23 cellular contexts compared by ENCODE assay signal in the genomic region with DNA sequence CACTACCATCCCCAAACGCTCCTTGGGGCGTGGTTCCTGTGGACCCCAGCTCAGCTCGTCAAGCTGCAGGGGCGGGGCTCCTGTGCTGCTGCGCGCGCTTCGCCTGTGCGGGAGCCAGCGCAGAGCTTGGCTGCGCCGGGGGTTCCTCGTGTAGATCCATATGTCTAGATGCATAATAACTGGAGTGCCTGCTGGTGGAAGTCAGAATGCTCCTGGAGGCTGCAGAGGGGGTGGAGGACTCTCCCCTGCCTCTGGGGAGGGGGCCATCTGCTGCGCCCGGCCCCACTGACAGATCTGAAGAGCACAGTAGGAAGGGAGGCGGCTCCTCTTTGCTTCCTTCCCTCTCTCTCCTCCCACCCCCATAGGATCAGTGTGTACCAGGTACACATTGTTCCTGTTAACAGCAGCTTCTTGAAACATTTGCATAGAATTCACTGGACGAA. TPM values are rescaled to one million over a fixed set of nuclear protein-coding genes. Genes with fewer than 3 reads are reported as not detected.
DNase-seq lines count a peak whose midpoint lies in the region; ATAC-seq, FAIRE-seq and TF ChIP-seq lines count a peak whose summit lies in the region.
"Had no signal": no experiment of that assay in that cellular context is flagged by ENCODE, and none has a peak within 500 bp of the region (broad histone marks: within the 10 kb centered on the region; RNA-seq: fewer than 3 reads in every experiment).

No MANE protein-coding gene starts in this region.

- H3K9me3 ChIP-seq in HepG2 (ENCODE audit: low read length): no peaks in the 10 kb centered on the region
- no peaks in the 10 kb centered on the region for H3K9me3 ChIP-seq in right lobe of liver
- H3K9me3 ChIP-seq: mucosa of descending colon, SK-N-SH, vagina had no signal

- H3K4me3 ChIP-seq in HepG2 (replicated peaks in 1 of 3; ENCODE audit: insufficient read depth in 1 of 3, low read depth in 2 of 3, low read length in 3 of 3) (no peak overlapping the region), right lobe of liver (no peak overlapping the region)
- H3K4me3 ChIP-seq: GM12878, mucosa of descending colon, vagina had no signal

- CTCF ChIA-PET in HepG2 (lab: Yijun Ruan, JAX; ENCODE audit: low intra/inter-chr PET ratio, low total read pairs): interaction anchor here (1.3 kb wide), 1 partner anchor 137 kb away, joined by 4 read pairs; no protein-coding TSS in a partner anchor

- no peak for TF ChIP-seq EP300 in HepG2 (IDR thresholded peaks at IDR 0.05; ENCODE audit: low read depth in 2 of 2, low read length in 2 of 2)
- no peak for TF ChIP-seq EP300 in HepG2 (CRISPR knock-in tag; IDR thresholded peaks at IDR 0.05; ENCODE audit: borderline replicate concordance)

- DNase-seq in HepG2 (ENCODE audit: low spot score) (no peak), right lobe of liver (no peak), pons (ENCODE audit: low spot score) (peak; percentile 16), T-helper 9 cell (no peak), NOMO-1 treated with dmso at 0.1 percent for 144 hours (lab: John Stamatoyannopoulos, UW; ENCODE audit: unreplicated experiment) (no peak), HUDEP-2 (lab: John Stamatoyannopoulos, UW; ENCODE audit: unreplicated experiment in 76 of 76) (no peak), germinal center (ENCODE audit: low spot score) (no peak)
- DNase-seq: activated naive CD4-positive, alpha-beta T cell treated with anti-CD3 and anti-CD28 coated beads, Interleukin-2, amount 10 ng/mL, durations not matched to agents 7 days and 5 days; activated T-cell treated with anti-CD3 and anti-CD28 coated beads, Interleukin-2, amount 50 U/mL, for 24 hours; CD4-positive, alpha-beta T cell; GOT3; NCI-H146; SK-N-SH; substantia nigra had no signal

- H3K9ac ChIP-seq in HepG2 (ENCODE audit: insufficient read depth, low read depth, low read length): no peak overlapping the region
- H3K9ac ChIP-seq: SK-N-SH had no signal

- no peaks in the 10 kb centered on the region for H3K79me2 ChIP-seq in HepG2 (ENCODE audit: insufficient read depth, low read length)

- 89% methylated on average over 5 of the region's 17 CpGs for WGBS in HepG2 (ENCODE audit: low lambda C conversion rate)
- 94% methylated on average over 13 of the region's 17 CpGs for WGBS in right lobe of liver (ENCODE audit: insufficient coverage, low coverage, low lambda C conversion rate, missing lambda C conversion rate)

- H3K4me2 ChIP-seq in HepG2 (ENCODE audit: low read depth, low read length): no peak overlapping the region
- H3K4me2 ChIP-seq: SK-N-SH had no signal

- POLR2A ChIA-PET in HepG2 (lab: Yijun Ruan, JAX): interaction anchor here (1.1 to 2.1 kb wide), 3 partner anchors 44 to 85 kb away, joined by 3 to 6 read pairs (median 5); no protein-coding TSS in a partner anchor

- in situ Hi-C loops in HepG2 (cut with HindIII; ENCODE audit: extremely low pct_ligation_motif_present, low pct_unique_long_range_greater_than_20kb): no loop called here

- peaks cover 10 to 26% of the 10 kb centered on the region in 2 experiments; a peak in 4 of 5 replicates for H3K36me3 ChIP-seq in HepG2 (replicated peaks in 1 of 2; ENCODE audit: control insufficient read depth in 1 of 2, insufficient read depth in 2 of 2, low read length in 2 of 2)
- H3K36me3 ChIP-seq in right lobe of liver: peaks cover 0 to 11% (median 4%) of the 10 kb centered on the region in 4 donors

- intact Hi-C loops in HepG2 (cut with micrococcal nuclease; ENCODE audit: unreplicated experiment): no loop called here
- intact Hi-C loops in right lobe of liver (cut with DNase I): no loop called here

- no peak overlapping the region for H2AFZ ChIP-seq in HepG2 (ENCODE audit: low read length)

- no peaks in the 10 kb centered on the region for H3K27me3 ChIP-seq in HepG2 (ENCODE audit: control insufficient read depth in 1 of 2, insufficient read depth in 2 of 2, low read length in 2 of 2)
- H3K27me3 ChIP-seq in right lobe of liver: no peaks in the 10 kb centered on the region
- H3K27me3 ChIP-seq: vagina had no signal

- H3K4me1 ChIP-seq in HepG2 (ENCODE audit: insufficient read depth, low read length): peaks cover 36% of the 10 kb centered on the region
- peaks cover 0 to 17% (median 0%) of the 10 kb centered on the region in 4 donors for H3K4me1 ChIP-seq in right lobe of liver

- no peak for FAIRE-seq in HepG2 (lab: Jason Lieb, UNC)
- FAIRE-seq: astrocyte, colon, GM12878, GM19239 had no signal

- no TSS peak for BruUV-seq in HepG2 (replicated peaks; lab: Mats Ljungman, UMichigan)

- no peaks in the 10 kb centered on the region for H4K20me1 ChIP-seq in HepG2 (ENCODE audit: insufficient read depth, low read length)

- ATAC-seq in HepG2 (no peak), right lobe of liver (no peak)
- ATAC-seq: activated CD4-positive, CD25-positive, alpha-beta regulatory T cell treated with anti-CD3 and anti-CD28 coated beads, Interleukin-2, amount 50 U/mL, for 24 hours; GM12878; left lobe of liver; mucosa of descending colon had no signal

- H3K27ac ChIP-seq in HepG2 (ENCODE audit: extremely low read length, insufficient read depth, low read length): no peak overlapping the region
- H3K27ac ChIP-seq in right lobe of liver: no peak overlapping the region
- peak overlapping the region; percentile 61 for H3K27ac ChIP-seq in angular gyrus (ENCODE audit: low read depth, low read length)
- H3K27ac ChIP-seq: vagina had no signal

- TF ChIP-seq POLR2A in HepG2 (IDR thresholded peaks at IDR 0.05; ENCODE audit: insufficient read depth in 1 of 2, low read depth in 2 of 2, low read length in 2 of 2) (no peak), right lobe of liver (IDR thresholded peaks at IDR 0.05) (no peak)

- TF ChIP-seq CTCF in HepG2 (CRISPR knock-in tag; IDR thresholded peaks at IDR 0.05) (no peak), right lobe of liver (IDR thresholded peaks at IDR 0.05) (no peak)

- no peak for TF ChIP-seq RAD21 in HepG2 (CRISPR knock-in tag; IDR thresholded peaks at IDR 0.05)

TF ChIP-seq in HepG2, 621 proteins besides CTCF, POLR2A, EP300 and RAD21 (continues in another document):
- TF ChIP-seq ZC3H13 (CRISPR knock-in tag; IDR thresholded peaks at IDR 0.05) (peak; percentile 37; the same call in 1 of the 2 replicates), MBNL3 (CRISPR knock-in tag; conservative IDR thresholded peaks at IDR 0.05) (no peak)

RNA-seq across cellular contexts. Expression of a gene that starts 4.6 kb away (rescaled TPM):
- total RNA-seq in HepG2 (2016; rRNA removed; fragmentation: Illumina TruSeq; extraction: Trizol) (1.4 and 1.6 TPM in 2 replicates), right lobe of liver (100 to 1,000 TPM in 3 of 6 experiments, 10 to 100 TPM in 2, 1 to 10 TPM in 1; 1.0 to 230 (median 101) TPM)
- 0.71 and 0.91 TPM in 2 replicates for total RNA-seq in HepG2 (2016; cell fraction: cytosol; rRNA removed; fragmentation: Illumina TruSeq; extraction: Trizol; ENCODE audit: low read depth)
- 1.4 and 1.9 TPM in 2 replicates for total RNA-seq in HepG2 (2016; cell fraction: insoluble cytoplasmic fraction; rRNA removed; fragmentation: Illumina TruSeq; extraction: Trizol)
- 1.5 and 1.7 TPM in 2 replicates for total RNA-seq in HepG2 (2016; cell fraction: membrane; rRNA removed; fragmentation: Illumina TruSeq; extraction: Trizol)
- 0.99 and 1.1 TPM in 2 replicates for total RNA-seq in HepG2 (2016; cell fraction: nucleus; rRNA removed; fragmentation: Illumina TruSeq; extraction: Trizol)
- polyA plus RNA-seq in HepG2 (2011; rRNA removed): 4.2 and 8.9 TPM in 2 replicates
- 4.3 and 4.7 TPM in 2 replicates for polyA plus RNA-seq in HepG2 (2011; cell fraction: cytosol; rRNA removed)
- polyA plus RNA-seq in HepG2 (2011; cell fraction: nucleus; rRNA removed): 6.6 and 7.6 TPM in 2 replicates
- 2.1 and 6.2 TPM in 2 replicates for polyA plus RNA-seq in HepG2 (2012)
- polyA plus RNA-seq in HepG2 (2016; cell fraction: cytosol; fragmentation: Illumina TruSeq; extraction: Trizol; ENCODE audit: low read depth): 0.32 and 0.38 TPM in 2 replicates
- polyA plus RNA-seq in HepG2 (2016; cell fraction: insoluble cytoplasmic fraction; fragmentation: Illumina TruSeq; extraction: Trizol; ENCODE audit: low read depth): 1.7 and 1.8 TPM in 2 replicates
- polyA plus RNA-seq in HepG2 (2016; cell fraction: membrane; fragmentation: Illumina TruSeq; extraction: Trizol; ENCODE audit: low read depth): 0.63 and 0.72 TPM in 2 replicates
- 2.7 and 3.4 TPM in 2 replicates for polyA plus RNA-seq in HepG2 (2016; cell fraction: nucleus; fragmentation: Illumina TruSeq; extraction: Trizol; ENCODE audit: insufficient read depth, low read depth)
- polyA minus RNA-seq in HepG2 (2011; rRNA and poly(A)+ RNA removed; ENCODE audit: low replicate concordance): 3.9 and 12.1 TPM in 2 replicates
- 6.2 and 6.6 TPM in 2 replicates for polyA minus RNA-seq in HepG2 (2011; cell fraction: cytosol; rRNA and poly(A)+ RNA removed)
- 1.7 and 3.1 TPM in 2 replicates for polyA minus RNA-seq in HepG2 (2011; cell fraction: nucleus; rRNA and poly(A)+ RNA removed)
- total RNA-seq: GM12878 had no signal

RNA-seq across cellular contexts. Expression of a gene that starts 14.8 kb away (rescaled TPM):
- total RNA-seq in HepG2 (2016; rRNA removed; fragmentation: Illumina TruSeq; extraction: Trizol) (11.7 and 15.1 TPM in 2 replicates), right lobe of liver (10 to 100 TPM in 3 of 6 experiments, 1 to 10 TPM in 3; 5.7 to 24.4 (median 12.4) TPM)
- total RNA-seq in HepG2 (2016; cell fraction: cytosol; rRNA removed; fragmentation: Illumina TruSeq; extraction: Trizol; ENCODE audit: low read depth): 4.0 and 4.2 TPM in 2 replicates
- total RNA-seq in HepG2 (2016; cell fraction: insoluble cytoplasmic fraction; rRNA removed; fragmentation: Illumina TruSeq; extraction: Trizol): 11.7 and 14.4 TPM in 2 replicates
- total RNA-seq in HepG2 (2016; cell fraction: membrane; rRNA removed; fragmentation: Illumina TruSeq; extraction: Trizol): 9.8 and 10.7 TPM in 2 replicates
- 10.8 and 11.7 TPM in 2 replicates for total RNA-seq in HepG2 (2016; cell fraction: nucleus; rRNA removed; fragmentation: Illumina TruSeq; extraction: Trizol)
- 11.9 and 14.4 TPM in 2 replicates for polyA plus RNA-seq in HepG2 (2011; rRNA removed)
- polyA plus RNA-seq in HepG2 (2011; cell fraction: cytosol; rRNA removed): 18.3 and 21.5 TPM in 2 replicates
- polyA plus RNA-seq in HepG2 (2011; cell fraction: nucleus; rRNA removed): 15.4 and 17.5 TPM in 2 replicates
- 9.2 and 11.4 TPM in 2 replicates for polyA plus RNA-seq in HepG2 (2012)
- 3.0 and 3.1 TPM in 2 replicates for polyA plus RNA-seq in HepG2 (2016; cell fraction: cytosol; fragmentation: Illumina TruSeq; extraction: Trizol; ENCODE audit: low read depth)
- polyA plus RNA-seq in HepG2 (2016; cell fraction: insoluble cytoplasmic fraction; fragmentation: Illumina TruSeq; extraction: Trizol; ENCODE audit: low read depth): 11.2 and 12.0 TPM in 2 replicates
- 6.4 and 7.0 TPM in 2 replicates for polyA plus RNA-seq in HepG2 (2016; cell fraction: membrane; fragmentation: Illumina TruSeq; extraction: Trizol; ENCODE audit: low read depth)
- 11.4 and 12.6 TPM in 2 replicates for polyA plus RNA-seq in HepG2 (2016; cell fraction: nucleus; fragmentation: Illumina TruSeq; extraction: Trizol; ENCODE audit: insufficient read depth, low read depth)
- polyA minus RNA-seq in HepG2 (2011; rRNA and poly(A)+ RNA removed; ENCODE audit: low replicate concordance): 21.1 and 25.1 TPM in 2 replicates
- 9.8 and 9.9 TPM in 2 replicates for polyA minus RNA-seq in HepG2 (2011; cell fraction: cytosol; rRNA and poly(A)+ RNA removed)
- 24.2 and 25.4 TPM in 2 replicates for polyA minus RNA-seq in HepG2 (2011; cell fraction: nucleus; rRNA and poly(A)+ RNA removed)
